In genomic region chr15:67030036-67030762, GRCh38 we compare ENCODE assay signal across 10 cellular contexts. TPM values are rescaled to one million over a fixed set of nuclear protein-coding genes. Genes with fewer than 3 reads are reported as not detected.
DNase-seq lines count a peak whose midpoint lies in the region; ATAC-seq and TF ChIP-seq lines count a peak whose summit lies in the region.
"Had no signal": no experiment of that assay in that cellular context is flagged by ENCODE, and none has a peak within 500 bp of the region (broad histone marks: within the 10 kb centered on the region; RNA-seq: fewer than 3 reads in every experiment).

No MANE protein-coding gene starts in this region.

- no peak for TF ChIP-seq CTCF in body of pancreas (IDR thresholded peaks at IDR 0.05)
- TF ChIP-seq CTCF in neural crest cell (conservative IDR thresholded peaks at IDR 0.05) = no peak

- no peaks in the 10 kb centered on the region for H3K9me3 Mint-ChIP-seq in neural crest cell
- H3K9me3 Mint-ChIP-seq in effector memory CD8-positive, alpha-beta T cell = no peaks in the 10 kb centered on the region
- H3K9me3 Mint-ChIP-seq: activated T-helper 1 cell treated with anti-CD3 and anti-CD28 coated beads, Interleukin-12 subunit alpha, Interleukin-12 subunit beta, Interleukin-2, Interleukin-4 antibody, amounts not matched to agents 30 ng/mL and 10 ng/mL and 1 ng/mL, durations not matched to agents 14 hours and 24 hours and 36 hours; T-helper 2 cell treated with Interferon-gamma antibody and Interleukin-4, amounts not matched to agents 5 μg/mL and 100 μg/mL, for 36 hours had no signal

- no peak overlapping the region for H3K4me3 ChIP-seq in body of pancreas

- peaks cover 51% of the 10 kb centered on the region for H3K4me1 ChIP-seq in body of pancreas

- no peaks in the 10 kb centered on the region for H3K36me3 Mint-ChIP-seq in neural crest cell (ENCODE audit: low read depth)
- H3K36me3 Mint-ChIP-seq in effector memory CD8-positive, alpha-beta T cell (ENCODE audit: insufficient read depth) = no peaks in the 10 kb centered on the region

- peak; percentile 48 for DNase-seq in DMS153 (lab: John Stamatoyannopoulos, UW)
- DNase-seq in DMS153 treated with DMSO at 0.1 percent for 48 hours (lab: John Stamatoyannopoulos, UW; ENCODE audit: unreplicated experiment) = no peak
- DNase-seq in NCI-H2107 (lab: John Stamatoyannopoulos, UW) = peak; percentile 32
- peak in 2 of 4 donors; percentile 23 to 28 for DNase-seq in body of pancreas
- no peak for DNase-seq in neural crest cell (ENCODE audit: low read depth, low spot score)
- DNase-seq in dedifferentiated amniotic fluid mesenchymal stem cell (ENCODE audit: extremely low spot score) = no peak
- no peak for DNase-seq in effector memory CD8-positive, alpha-beta T cell
- no peak for DNase-seq in ureter (ENCODE audit: low spot score)

- no peaks in the 10 kb centered on the region for H3K9me3 ChIP-seq in body of pancreas

- H3K27ac Mint-ChIP-seq in neural crest cell (ENCODE audit: unreplicated experiment) = peak overlapping the region; percentile 52
- no peak overlapping the region for H3K27ac Mint-ChIP-seq in effector memory CD8-positive, alpha-beta T cell
- H3K27ac Mint-ChIP-seq: activated T-helper 1 cell treated with anti-CD3 and anti-CD28 coated beads, Interleukin-12 subunit alpha, Interleukin-12 subunit beta, Interleukin-2, Interleukin-4 antibody, amounts not matched to agents 30 ng/mL and 10 ng/mL and 1 ng/mL, durations not matched to agents 14 hours and 24 hours and 36 hours; T-helper 2 cell treated with Interferon-gamma antibody and Interleukin-4, amounts not matched to agents 5 μg/mL and 100 μg/mL, for 36 hours had no signal

- H3K27me3 Mint-ChIP-seq in neural crest cell (ENCODE audit: low read depth) = peaks cover 6% of the 10 kb centered on the region
- no peaks in the 10 kb centered on the region for H3K27me3 Mint-ChIP-seq in effector memory CD8-positive, alpha-beta T cell

- intact Hi-C loops in body of pancreas (cut with DNase I) = no loop called here

- no peak for TF ChIP-seq POLR2A in body of pancreas (IDR thresholded peaks at IDR 0.05)

- no peaks in the 10 kb centered on the region for H3K36me3 ChIP-seq in body of pancreas (replicated peaks in 1 of 2; ENCODE audit: insufficient read depth in 1 of 2, low read depth in 2 of 2)

- peaks cover 19% of the 10 kb centered on the region for H3K4me1 Mint-ChIP-seq in neural crest cell
- H3K4me1 Mint-ChIP-seq in effector memory CD8-positive, alpha-beta T cell (ENCODE audit: low read depth in 2 of 2) = peaks cover 4 to 7% of the 10 kb centered on the region in 2 donors

- ATAC-seq in body of pancreas = peak; percentile 42
- ATAC-seq in effector memory CD8-positive, alpha-beta T cell (replicated peaks) = no peak

- no peaks in the 10 kb centered on the region for H3K27me3 ChIP-seq in body of pancreas

- H3K4me3 Mint-ChIP-seq in neural crest cell = peak overlapping the region; percentile 25
- no peak overlapping the region for H3K4me3 Mint-ChIP-seq in effector memory CD8-positive, alpha-beta T cell
- H3K4me3 Mint-ChIP-seq: activated T-helper 1 cell treated with anti-CD3 and anti-CD28 coated beads, Interleukin-12 subunit alpha, Interleukin-12 subunit beta, Interleukin-2, Interleukin-4 antibody, amounts not matched to agents 30 ng/mL and 10 ng/mL and 1 ng/mL, durations not matched to agents 14 hours and 24 hours and 36 hours; T-helper 2 cell treated with Interferon-gamma antibody and Interleukin-4, amounts not matched to agents 5 μg/mL and 100 μg/mL, for 36 hours had no signal

- H3K27ac ChIP-seq in body of pancreas = peak overlapping the region; percentile 50 to 66 (median 60)

- 39 to 61% methylated on average over 5 of the region's 5 CpGs for WGBS in body of pancreas, 2 donors

RNA-seq across cellular contexts. Expression of gene SMAD3, which starts 35.2 kb away (rescaled TPM):
- total RNA-seq in body of pancreas (10 to 100 TPM; 19.7 to 52.4 TPM), neural crest cell (39.5 and 44.8 TPM in 2 replicates), ureter (124 TPM)

Comparison
In these comparisons a context has a peak if more than half of its experiments do, and no peak if none do; other contexts are left out.
1. DNase-seq: peak in DMS153 (single experiment) and NCI-H2107 (single experiment); none in DMS153 treated with DMSO at 0.1 percent for 48 hours (single experiment), neural crest cell (single experiment), dedifferentiated amniotic fluid mesenchymal stem cell (single experiment), effector memory CD8-positive, alpha-beta T cell (0 of 3) and ureter (single experiment).